10 cellular contexts compared by ENCODE assay signal in genomic region chr6:25179051-25179778, GRCh38.
DNase-seq lines count a peak whose midpoint lies in the region; ATAC-seq and TF ChIP-seq lines count a peak whose summit lies in the region.
"Had no signal": no experiment of that assay in that cellular context is flagged by ENCODE, and none has a peak within 500 bp of the region (broad histone marks: within the 10 kb centered on the region; RNA-seq: fewer than 3 reads in every experiment).

No MANE protein-coding gene starts in this region.

- no peaks in the 10 kb centered on the region for H3K4me1 ChIP-seq in smooth muscle cell (ENCODE audit: low read depth)

- H3K4me3 ChIP-seq in smooth muscle cell, result no peak overlapping the region

- H3K4me1 Mint-ChIP-seq in Calu3 (ENCODE audit: low read depth, unreplicated experiment), result peaks cover 23% of the 10 kb centered on the region
- H3K4me1 Mint-ChIP-seq: central memory CD8-positive, alpha-beta T cell had no signal

- no peaks in the 10 kb centered on the region for H3K27me3 Mint-ChIP-seq in Calu3 (ENCODE audit: unreplicated experiment)
- H3K27me3 Mint-ChIP-seq: central memory CD8-positive, alpha-beta T cell had no signal

- H4K20me1 ChIP-seq in smooth muscle cell (ENCODE audit: low read depth), result no peaks in the 10 kb centered on the region

- H3K27me3 ChIP-seq in smooth muscle cell (ENCODE audit: low read depth), result no peaks in the 10 kb centered on the region

- no peak overlapping the region for H3K4me3 Mint-ChIP-seq in Calu3 (ENCODE audit: low read depth, unreplicated experiment)
- H3K4me3 Mint-ChIP-seq: central memory CD8-positive, alpha-beta T cell had no signal

- WGBS in smooth muscle cell (ENCODE audit: low lambda C conversion rate), result 14% methylated on average over 4 of the region's 4 CpGs

- CTCF ChIA-PET in Calu3 (lab: Charles Lee), result interaction anchor here (1.2 kb wide), 1 partner anchor 13 kb away, joined by 3 read pairs; no protein-coding TSS in a partner anchor

- peak overlapping the region; percentile 83 for H3K27ac ChIP-seq in smooth muscle cell (ENCODE audit: low read depth)

- H3K27ac Mint-ChIP-seq in Calu3 (ENCODE audit: unreplicated experiment), result no peak overlapping the region

- H3K4me2 ChIP-seq in smooth muscle cell, result peak overlapping the region; percentile 58

- no peaks in the 10 kb centered on the region for H3K9me3 Mint-ChIP-seq in Calu3 (ENCODE audit: low read depth, unreplicated experiment)
- H3K9me3 Mint-ChIP-seq: central memory CD8-positive, alpha-beta T cell had no signal

- no TSS peak for BruUV-seq in Calu3 (replicated peaks; lab: Mats Ljungman, UMichigan)

- H3K36me3 ChIP-seq in smooth muscle cell (ENCODE audit: low read depth), result no peaks in the 10 kb centered on the region

- peaks cover 4% of the 10 kb centered on the region for H3K36me3 Mint-ChIP-seq in Calu3 (ENCODE audit: insufficient read depth, unreplicated experiment)

- no peaks in the 10 kb centered on the region for H3K79me2 ChIP-seq in smooth muscle cell (ENCODE audit: low read depth)

- H3K9me3 ChIP-seq in smooth muscle cell (replicated peaks; ENCODE audit: low read depth), result no peaks in the 10 kb centered on the region

- no peak overlapping the region for H3K9ac ChIP-seq in smooth muscle cell (ENCODE audit: low read depth)

- DNase-seq in H4 (ENCODE audit: low spot score) (peak; percentile 64), fibroblast of peridontal ligament (ENCODE audit: extremely low read depth) (peak; percentile 88), smooth muscle cell (lab: John Stamatoyannopoulos, UW; ENCODE audit: unreplicated experiment) (no peak), Calu3 (no peak), NCI-H1930 (lab: John Stamatoyannopoulos, UW) (no peak)
- DNase-seq in central memory CD4-positive, alpha-beta T cell, result no peak
- DNase-seq: stimulated activated CD4-positive, alpha-beta T cell treated with anti-CD3 and anti-CD28 coated beads, Interleukin-4, amount 100 ng/mL, for 4 hours had no signal

- intact Hi-C loops in Calu3 (cut with micrococcal nuclease; ENCODE audit: unreplicated experiment), result loop anchor here (10.0 kb wide), 1 partner anchor 324 kb away; no protein-coding TSS in a partner anchor

- H2AFZ ChIP-seq in smooth muscle cell (ENCODE audit: low read depth), result no peak overlapping the region

- TF ChIP-seq CTCF in smooth muscle cell (IDR thresholded peaks at IDR 0.05; ENCODE audit: borderline replicate concordance, insufficient read depth, poor library complexity, severe bottlenecking) (no peak), Calu3 (IDR thresholded peaks at IDR 0.05; ENCODE audit: unreplicated experiment) (no peak)

- ATAC-seq in SK-N-SH treated with all-trans-retinoic acid at 6 μM for 48 hours (peak; percentile 70), HG02623 (IDR thresholded peaks at IDR 0.05; ENCODE audit: unreplicated experiment) (no peak)

- H3F3A ChIP-seq in smooth muscle cell (ENCODE audit: low read depth), result peaks cover 16% of the 10 kb centered on the region

TF ChIP-seq in SK-N-SH treated with all-trans-retinoic acid at 6 μM for 48 hours, 23 proteins besides CTCF, POLR2A, EP300 and RAD21:
- TF ChIP-seq PPARA (CRISPR knock-in tag; IDR thresholded peaks at IDR 0.05; ENCODE audit: borderline replicate concordance), result no peak
- peak; percentile 50 for TF ChIP-seq ISL1 (CRISPR knock-in tag; IDR thresholded peaks at IDR 0.05)

Comparison
In these comparisons a context has a peak if more than half of its experiments do, and no peak if none do; other contexts are left out.
1. DNase-seq: peak in H4 (single experiment) and fibroblast of peridontal ligament (single experiment); none in smooth muscle cell (single experiment), central memory CD4-positive, alpha-beta T cell (single experiment), Calu3 (single experiment) and NCI-H1930 (0 of 2).